ENCODE assay signal across 31 cellular contexts in genomic region chrX:18668059-18668458, GRCh38. TPM values are rescaled to one million over a fixed set of nuclear protein-coding genes. Genes with fewer than 3 reads are reported as not detected.
A peak's percentile ranks its signal among the peaks of the same experiment; 100 is the strongest.
DNase-seq lines count a peak whose midpoint lies in the region; ATAC-seq and TF ChIP-seq lines count a peak whose summit lies in the region.
"Had no signal": no experiment of that assay in that cellular context is flagged by ENCODE, and none has a peak within 500 bp of the region (broad histone marks: within the 10 kb centered on the region; RNA-seq: fewer than 3 reads in every experiment).

No MANE protein-coding gene starts in this region.

- no peak overlapping the region for H3K9ac ChIP-seq in H9 (ENCODE audit: extremely low read depth, insufficient read length, low read length)

- H3K27me3 Mint-ChIP-seq in T-helper 2 cell treated with Interferon-gamma antibody and Interleukin-4, amounts not matched to agents 5 μg/mL and 100 μg/mL, for 36 hours (ENCODE audit: low read depth): no peaks in the 10 kb centered on the region
- no peaks in the 10 kb centered on the region for H3K27me3 Mint-ChIP-seq in brain
- peaks cover 3% of the 10 kb centered on the region for H3K27me3 Mint-ChIP-seq in H9 (ENCODE audit: low read depth)
- H3K27me3 Mint-ChIP-seq: activated CD4-positive, alpha-beta memory T cell treated with anti-CD3 and anti-CD28 coated beads, Interleukin-2, amount 10 ng/mL, durations not matched to agents 7 days and 5 days had no signal

- no peaks in the 10 kb centered on the region for H3K9me3 ChIP-seq in thoracic aorta
- H3K9me3 ChIP-seq in H9 (ENCODE audit: control insufficient read depth, low read depth, low read length): peaks cover 55% of the 10 kb centered on the region
- H3K9me3 ChIP-seq: ascending aorta, heart right ventricle, pancreas, stomach, upper lobe of left lung had no signal

- no peak overlapping the region for H4K5ac ChIP-seq in H9 (ENCODE audit: insufficient read length, low read depth, low read length)

- H3K27me3 ChIP-seq in thoracic aorta (replicated peaks; ENCODE audit: insufficient read depth) (no peaks in the 10 kb centered on the region), H9 (ENCODE audit: insufficient read depth, low read length) (no peaks in the 10 kb centered on the region)
- H3K27me3 ChIP-seq: ascending aorta, heart right ventricle, pancreas, stomach, upper lobe of left lung had no signal

- H4K20me1 ChIP-seq in H9 (ENCODE audit: control insufficient read depth, insufficient read depth, insufficient read length): no peaks in the 10 kb centered on the region

- no peak overlapping the region for H3K4ac ChIP-seq in H9 (ENCODE audit: low read depth, low read length)

- H3K4me1 Mint-ChIP-seq in T-helper 2 cell treated with Interferon-gamma antibody and Interleukin-4, amounts not matched to agents 5 μg/mL and 100 μg/mL, for 36 hours (ENCODE audit: low read depth): peaks cover 4% of the 10 kb centered on the region
- H3K4me1 Mint-ChIP-seq in brain (peaks cover 9% of the 10 kb centered on the region), H9 (peaks cover 3 to 7% of the 10 kb centered on the region in 2 experiments; a peak in 3 of 4 replicates)
- H3K4me1 Mint-ChIP-seq: central memory CD8-positive, alpha-beta T cell had no signal

- H3K79me2 ChIP-seq in H9 (ENCODE audit: insufficient read depth, low read length): no peaks in the 10 kb centered on the region

- peak overlapping the region; percentile 59 for H3K4me3 Mint-ChIP-seq in T-helper 2 cell treated with Interferon-gamma antibody and Interleukin-4, amounts not matched to agents 5 μg/mL and 100 μg/mL, for 36 hours
- H3K4me3 Mint-ChIP-seq in brain (peak overlapping the region in 1 of 5 experiments; percentile 55), H9 (no peak overlapping the region)
- H3K4me3 Mint-ChIP-seq: activated CD4-positive, alpha-beta memory T cell treated with anti-CD3 and anti-CD28 coated beads, Interleukin-2, amount 10 ng/mL, durations not matched to agents 7 days and 5 days; central memory CD8-positive, alpha-beta T cell; natural killer cell treated with Interleukin-12 subunit alpha and Interleukin-12 subunit beta and Interleukin-15 and Interleukin-18, amount 100 ng/mL, for 72 hours had no signal

- H2BK15ac ChIP-seq in H9 (ENCODE audit: low read depth, low read length): no peak overlapping the region

- no peak for DNase-seq in T-helper 2 cell treated with Interferon-gamma antibody and Interleukin-4, amounts not matched to agents 5 μg/mL and 100 μg/mL, for 36 hours (ENCODE audit: low spot score)
- DNase-seq in T-helper 2 cell: no peak
- peak; percentile 34 for DNase-seq in MV-4-11 (lab: John Stamatoyannopoulos, UW)
- DNase-seq in thoracic aorta (ENCODE audit: low spot score): no peak
- no peak for DNase-seq in AG08396 (ENCODE audit: low spot score)
- no peak for DNase-seq in kidney glomerular epithelial cell (lab: John Stamatoyannopoulos, UW)
- no peak for DNase-seq in H9
- DNase-seq: ACHN; activated CD4-positive, alpha-beta memory T cell treated with anti-CD3 and anti-CD28 coated beads, Interleukin-2, amount 10 ng/mL, durations not matched to agents 7 days and 5 days; activated CD4-positive, CD25-positive, alpha-beta regulatory T cell; activated gamma-delta T cell treated with Interleukin-2 at 50 U/mL for 16 hours; CD4-positive, CD25-positive, alpha-beta regulatory T cell; dorsolateral prefrontal cortex; heart right ventricle; left colon; NCI-H1694 treated with DMSO at 0.1 percent for 48 hours; NCI-H446 treated with DMSO at 0.1 percent for 48 hours; pancreas; right cardiac atrium; stomach; T1000; upper lobe of left lung had no signal

- H2AK5ac ChIP-seq in H9 (ENCODE audit: insufficient read length, low read length): no peak overlapping the region

- H3K14ac ChIP-seq in H9 (ENCODE audit: insufficient read depth, low read length): no peak overlapping the region

- H2BK20ac ChIP-seq in H9 (ENCODE audit: low read depth, low read length, poor library complexity, severe bottlenecking): no peak overlapping the region

- H3K23ac ChIP-seq in H9 (ENCODE audit: insufficient read length, low read depth, low read length): no peak overlapping the region

- no peak overlapping the region for H3K4me2 ChIP-seq in H9 (ENCODE audit: insufficient read depth, insufficient read length, low read length)

- H3K56ac ChIP-seq in H9 (ENCODE audit: insufficient read length, low read depth, low read length): no peak overlapping the region

- H3K18ac ChIP-seq in H9 (ENCODE audit: insufficient read length, low read depth, low read length): no peak overlapping the region

- TF ChIP-seq CTCF in brain (conservative IDR thresholded peaks at IDR 0.05) (no peak), thoracic aorta (IDR thresholded peaks at IDR 0.05) (no peak), H9 (conservative IDR thresholded peaks at IDR 0.05) (no peak)

- no peaks in the 10 kb centered on the region for H3K36me3 Mint-ChIP-seq in T-helper 2 cell treated with Interferon-gamma antibody and Interleukin-4, amounts not matched to agents 5 μg/mL and 100 μg/mL, for 36 hours (ENCODE audit: low read depth)
- no peaks in the 10 kb centered on the region for H3K36me3 Mint-ChIP-seq in brain
- peaks cover 0 to 6% (median 2%) of the 10 kb centered on the region in 3 experiments; a peak in 2 of 7 replicates for H3K36me3 Mint-ChIP-seq in H9 (ENCODE audit: insufficient read depth in 1 of 3, low read depth in 3 of 3)
- H3K36me3 Mint-ChIP-seq: CD4-positive, CD25-positive, alpha-beta regulatory T cell; natural killer cell treated with Interleukin-12 subunit alpha and Interleukin-12 subunit beta and Interleukin-15 and Interleukin-18, amount 100 ng/mL, for 72 hours had no signal

- H4K91ac ChIP-seq in H9 (ENCODE audit: insufficient read length, low read depth, low read length): no peak overlapping the region

- no peaks in the 10 kb centered on the region for H3K9me3 Mint-ChIP-seq in T-helper 2 cell treated with Interferon-gamma antibody and Interleukin-4, amounts not matched to agents 5 μg/mL and 100 μg/mL, for 36 hours
- H3K9me3 Mint-ChIP-seq in brain (peaks cover 0 to 22% (median 5%) of the 10 kb centered on the region in 5 experiments), H9 (peaks cover 70 to 83% of the 10 kb centered on the region in 2 experiments)
- H3K9me3 Mint-ChIP-seq: activated CD4-positive, alpha-beta memory T cell treated with anti-CD3 and anti-CD28 coated beads, Interleukin-2, amount 10 ng/mL, durations not matched to agents 7 days and 5 days; central memory CD8-positive, alpha-beta T cell; natural killer cell treated with Interleukin-12 subunit alpha and Interleukin-12 subunit beta and Interleukin-15 and Interleukin-18, amount 100 ng/mL, for 72 hours had no signal

- H3K4me3 ChIP-seq in thoracic aorta: peak overlapping the region; percentile 35
- H3K4me3 ChIP-seq: ascending aorta, heart right ventricle, pancreas, SK-N-MC, stomach had no signal

- H3K4me1 ChIP-seq in thoracic aorta (ENCODE audit: control insufficient read depth in 1 of 2, low read depth in 2 of 2): no peaks in the 10 kb centered on the region
- H3K4me1 ChIP-seq in H9 (ENCODE audit: insufficient read depth, low read length): no peaks in the 10 kb centered on the region
- H3K4me1 ChIP-seq: ascending aorta, heart right ventricle, pancreas, stomach, upper lobe of left lung had no signal

- H2BK120ac ChIP-seq in H9 (ENCODE audit: low read depth, low read length, poor library complexity, severe bottlenecking): no peak overlapping the region

- H3K27ac ChIP-seq in thoracic aorta (no peak overlapping the region), H9 (ENCODE audit: insufficient read length, low read depth, low read length) (no peak overlapping the region)
- H3K27ac ChIP-seq: ascending aorta, heart right ventricle, pancreas, SK-N-MC, stomach had no signal

- H3K27ac Mint-ChIP-seq in T-helper 2 cell treated with Interferon-gamma antibody and Interleukin-4, amounts not matched to agents 5 μg/mL and 100 μg/mL, for 36 hours: no peak overlapping the region
- H3K27ac Mint-ChIP-seq in brain: peak overlapping the region; percentile 56 to 99 (median 92)
- H3K27ac Mint-ChIP-seq in H9: no peak overlapping the region
- H3K27ac Mint-ChIP-seq: activated CD4-positive, alpha-beta memory T cell treated with anti-CD3 and anti-CD28 coated beads, Interleukin-2, amount 10 ng/mL, durations not matched to agents 7 days and 5 days; CD4-positive, CD25-positive, alpha-beta regulatory T cell; natural killer cell treated with Interleukin-12 subunit alpha and Interleukin-12 subunit beta and Interleukin-15 and Interleukin-18, amount 100 ng/mL, for 72 hours had no signal

- no peak overlapping the region for H2AFZ ChIP-seq in H9 (ENCODE audit: low read length)

- no peak overlapping the region for H2BK12ac ChIP-seq in H9 (ENCODE audit: insufficient read length, low read depth, low read length)

- H2BK5ac ChIP-seq in H9 (ENCODE audit: insufficient read length, low read length): no peak overlapping the region

- no CpG with 5 or more reads among the region's 7 CpGs for WGBS in H9 (ENCODE audit: extremely low coverage, insufficient read length, low lambda C conversion rate)

- H3K79me1 ChIP-seq in H9 (ENCODE audit: insufficient read depth, low read depth, low read length, poor library complexity, severe bottlenecking): no peaks in the 10 kb centered on the region

- no peak overlapping the region for H3T11ph ChIP-seq in H9 (ENCODE audit: low read length)

- no peak overlapping the region for H4K8ac ChIP-seq in H9 (replicated peaks; ENCODE audit: insufficient read length, low read depth, low read length)

- no peaks in the 10 kb centered on the region for H3K23me2 ChIP-seq in H9 (ENCODE audit: insufficient read length, low read depth, low read length, poor library complexity, severe bottlenecking)

- no peaks in the 10 kb centered on the region for H3K36me3 ChIP-seq in thoracic aorta
- H3K36me3 ChIP-seq: ascending aorta, heart right ventricle, pancreas, stomach, upper lobe of left lung had no signal

- ATAC-seq in thoracic aorta (ENCODE audit: insufficient number of reproducible peaks, low FRiP score, low read depth): no peak
- ATAC-seq: HCT116; heart right ventricle; left colon; natural killer cell treated with Interleukin-12 subunit alpha and Interleukin-12 subunit beta and Interleukin-15 and Interleukin-18, amount 100 ng/mL, for 72 hours; pancreas; right cardiac atrium had no signal

RNA-seq across cellular contexts. Expression of gene RS1, which starts 3.8 kb away (rescaled TPM):
- not detected for polyA plus RNA-seq in brain (ENCODE audit: insufficient read depth, low read depth, low replicate concordance)
- not detected for total RNA-seq in thoracic aorta
- not detected in 2 replicates for total RNA-seq in H9 (2021)
- total RNA-seq: activated CD4-positive, alpha-beta memory T cell treated with anti-CD3 and anti-CD28 coated beads, Interleukin-2, amount 10 ng/mL, durations not matched to agents 7 days and 5 days; ascending aorta; CD4-positive, CD25-positive, alpha-beta regulatory T cell; endothelial cell of umbilical vein; heart right ventricle; left colon; M059J; natural killer cell treated with Interleukin-12 subunit alpha and Interleukin-12 subunit beta and Interleukin-15 and Interleukin-18, amount 100 ng/mL, for 72 hours; pancreas; right cardiac atrium; RPMI7951; stomach had no signal
- polyA plus RNA-seq: CD4-positive, CD25-positive, alpha-beta regulatory T cell; endothelial cell of umbilical vein; heart right ventricle; pancreas; right cardiac atrium; stomach had no signal

RNA-seq across cellular contexts. Expression of gene PPEF1, which starts 39.4 kb away (rescaled TPM):
- polyA plus RNA-seq in brain (ENCODE audit: insufficient read depth, low read depth, low replicate concordance): 0.27 TPM
- not detected for total RNA-seq in thoracic aorta
- 0.15 and 0.52 TPM in 2 replicates for total RNA-seq in H9 (2021)
- total RNA-seq: activated CD4-positive, alpha-beta memory T cell treated with anti-CD3 and anti-CD28 coated beads, Interleukin-2, amount 10 ng/mL, durations not matched to agents 7 days and 5 days; ascending aorta; endothelial cell of umbilical vein; left colon; M059J; natural killer cell treated with Interleukin-12 subunit alpha and Interleukin-12 subunit beta and Interleukin-15 and Interleukin-18, amount 100 ng/mL, for 72 hours; RPMI7951 had no signal
- polyA plus RNA-seq: CD4-positive, CD25-positive, alpha-beta regulatory T cell; endothelial cell of umbilical vein had no signal

Comparison
In these comparisons a context has a peak if more than half of its experiments do, and no peak if none do; other contexts are left out.
1. H3K27ac Mint-ChIP-seq: peak in brain (5 of 5); none in T-helper 2 cell treated with Interferon-gamma antibody and Interleukin-4, amounts not matched to agents 5 μg/mL and 100 μg/mL, for 36 hours (single experiment) and H9 (0 of 3).